In genomic region chr15:57048930-57049550, GRCh38 we compare ENCODE assay signal across 26 cellular contexts.
DNase-seq lines count a peak whose midpoint lies in the region; ATAC-seq and TF ChIP-seq lines count a peak whose summit lies in the region.
"Had no signal": no experiment of that assay in that cellular context is flagged by ENCODE, and none has a peak within 500 bp of the region (broad histone marks: within the 10 kb centered on the region; RNA-seq: fewer than 3 reads in every experiment).

No MANE protein-coding gene starts in this region.

- peaks cover 8% of the 10 kb centered on the region for H3K79me1 ChIP-seq in mesendoderm (ENCODE audit: low read length)

- DNase-seq in WTC11 (ENCODE audit: low spot score) (no peak), choroid plexus epithelial cell (ENCODE audit: low read depth) (peak; percentile 31), mesendoderm (no peak), anterior cingulate cortex (lab: John Stamatoyannopoulos, UW) (no peak), putamen (ENCODE audit: low spot score) (no peak), D341Med (ENCODE audit: low spot score) (no peak)
- DNase-seq: activated CD4-positive, alpha-beta T cell treated with anti-CD3 and anti-CD28 coated beads for 48 hours; body of pancreas; DMS79; GDM1; left ventricle myocardium inferior; MM.1S; NCI-H1105 treated with DMSO at 0.1 percent for 48 hours; NCI-H187 treated with DMSO at 0.1 percent for 48 hours; NCI-H2171; psoas muscle; stimulated activated naive CD4-positive, alpha-beta T cell; T-helper 9 cell; thyroid gland had no signal

- H2BK5ac ChIP-seq in mesendoderm (ENCODE audit: low read length) = no peak overlapping the region

- no peak for TF ChIP-seq CTCF in WTC11 (IDR thresholded peaks at IDR 0.05)
- TF ChIP-seq CTCF in choroid plexus epithelial cell (conservative IDR thresholded peaks at IDR 0.05; ENCODE audit: low read depth, low read length) = no peak

- H4K5ac ChIP-seq in mesendoderm (ENCODE audit: low read length) = no peak overlapping the region

- no peak overlapping the region for H3K9ac ChIP-seq in mesendoderm (ENCODE audit: low read length)
- H3K9ac ChIP-seq: BLaER1 had no signal

- POLR2A ChIA-PET in WTC11 (lab: Charles Lee) = no interaction called here

- H3K4me3 ChIP-seq in choroid plexus epithelial cell (ENCODE audit: low read depth, low read length) (no peak overlapping the region), mesendoderm (ENCODE audit: low read length) (no peak overlapping the region)
- H3K4me3 ChIP-seq: BLaER1, body of pancreas, left ventricle myocardium inferior, psoas muscle, SJSA1, thyroid gland had no signal

- no peak overlapping the region for H3K4me2 ChIP-seq in mesendoderm (ENCODE audit: low read length)
- H3K4me2 ChIP-seq: BLaER1 had no signal

- H3K23ac ChIP-seq in mesendoderm (ENCODE audit: low read length) = no peak overlapping the region

- H2BK15ac ChIP-seq in mesendoderm (replicated peaks; ENCODE audit: low read depth) = no peak overlapping the region

- H2BK120ac ChIP-seq in mesendoderm (ENCODE audit: low read depth, low read length) = no peak overlapping the region

- CTCF ChIA-PET in WTC11 (lab: Charles Lee) = no interaction called here

- no CpG with 5 or more reads among the region's 6 CpGs for WGBS in mesendoderm (ENCODE audit: extremely low coverage, insufficient coverage, low lambda C conversion rate)

- H3K27ac Mint-ChIP-seq in WTC11 = peak overlapping the region; percentile 48
- H3K27ac Mint-ChIP-seq: activated naive CD8-positive, alpha-beta T cell had no signal

- ATAC-seq in WTC11 = no peak
- ATAC-seq: body of pancreas, HCT116 had no signal

- H3K56ac ChIP-seq in mesendoderm (ENCODE audit: low read length) = no peak overlapping the region

- no peak overlapping the region for H3K18ac ChIP-seq in mesendoderm (ENCODE audit: low read length)

- no peaks in the 10 kb centered on the region for H3K27me3 ChIP-seq in mesendoderm (ENCODE audit: insufficient read depth, low read length, poor library complexity)
- H3K27me3 ChIP-seq: BLaER1, body of pancreas, neutrophil, SJSA1, thyroid gland had no signal

- H3K4me1 ChIP-seq in mesendoderm (ENCODE audit: control insufficient read depth, low read depth, low read length) = no peaks in the 10 kb centered on the region
- H3K4me1 ChIP-seq: thyroid gland had no signal

- no peak overlapping the region for H3K27ac ChIP-seq in mesendoderm (ENCODE audit: low read depth, low read length)
- peak overlapping the region; percentile 33 for H3K27ac ChIP-seq in temporal lobe (ENCODE audit: low read depth, low read length)
- H3K27ac ChIP-seq: BLaER1, body of pancreas, left ventricle myocardium inferior, neutrophil, psoas muscle, SJSA1, thyroid gland, VCaP had no signal

- no peak overlapping the region for H3K4ac ChIP-seq in mesendoderm (ENCODE audit: low read depth, low read length)

- H3K4me1 Mint-ChIP-seq in WTC11 = peaks cover 47% of the 10 kb centered on the region

- no peak overlapping the region for H3K4me3 Mint-ChIP-seq in WTC11
- H3K4me3 Mint-ChIP-seq: activated naive CD8-positive, alpha-beta T cell had no signal

- no peaks in the 10 kb centered on the region for H3K9me3 Mint-ChIP-seq in WTC11

- peak overlapping the region; percentile 28 for H4K8ac ChIP-seq in mesendoderm (ENCODE audit: low read depth, low read length)

- H3K79me2 ChIP-seq in mesendoderm (ENCODE audit: control insufficient read depth, insufficient read depth, low read length) = peaks cover 24% of the 10 kb centered on the region

- H3K27me3 Mint-ChIP-seq in WTC11 (ENCODE audit: low read depth) = no peaks in the 10 kb centered on the region
- H3K27me3 Mint-ChIP-seq: activated naive CD8-positive, alpha-beta T cell had no signal

- H3K36me3 ChIP-seq in mesendoderm (ENCODE audit: control insufficient read depth, insufficient read depth, low read length) = no peaks in the 10 kb centered on the region
- H3K36me3 ChIP-seq: left ventricle myocardium inferior, neutrophil, SJSA1, thyroid gland had no signal

- H2AK5ac ChIP-seq in mesendoderm (ENCODE audit: low read length) = no peak overlapping the region

- no peaks in the 10 kb centered on the region for H3K36me3 Mint-ChIP-seq in WTC11

TF ChIP-seq in WTC11, 78 proteins besides CTCF, POLR2A, EP300 and RAD21:
- no peak for TF ChIP-seq MXD4 (CRISPR knock-in tag; IDR thresholded peaks at IDR 0.05; ENCODE audit: borderline replicate concordance)
- TF ChIP-seq ZNF232 (CRISPR knock-in tag; IDR thresholded peaks at IDR 0.05) = no peak
- no peak for TF ChIP-seq USF2 (CRISPR knock-in tag; IDR thresholded peaks at IDR 0.05)
- no peak for TF ChIP-seq ZBTB21 (CRISPR knock-in tag; IDR thresholded peaks at IDR 0.05; ENCODE audit: borderline replicate concordance)
- no peak for TF ChIP-seq ZNF532 (CRISPR knock-in tag; IDR thresholded peaks at IDR 0.05; ENCODE audit: borderline replicate concordance)
- TF ChIP-seq HMGA2 (CRISPR knock-in tag; IDR thresholded peaks at IDR 0.05) = no peak
- no peak for TF ChIP-seq IRF2 (CRISPR knock-in tag; IDR thresholded peaks at IDR 0.05; ENCODE audit: borderline replicate concordance, low read depth)
- no peak for TF ChIP-seq SMAD3 (CRISPR knock-in tag; IDR thresholded peaks at IDR 0.05; ENCODE audit: borderline replicate concordance)
- no peak for TF ChIP-seq ERG (CRISPR knock-in tag; IDR thresholded peaks at IDR 0.05)
- no peak for TF ChIP-seq ZSCAN18 (CRISPR knock-in tag; IDR thresholded peaks at IDR 0.05)
